ENCODE assay signal across 8 cellular contexts in the genomic region with DNA sequence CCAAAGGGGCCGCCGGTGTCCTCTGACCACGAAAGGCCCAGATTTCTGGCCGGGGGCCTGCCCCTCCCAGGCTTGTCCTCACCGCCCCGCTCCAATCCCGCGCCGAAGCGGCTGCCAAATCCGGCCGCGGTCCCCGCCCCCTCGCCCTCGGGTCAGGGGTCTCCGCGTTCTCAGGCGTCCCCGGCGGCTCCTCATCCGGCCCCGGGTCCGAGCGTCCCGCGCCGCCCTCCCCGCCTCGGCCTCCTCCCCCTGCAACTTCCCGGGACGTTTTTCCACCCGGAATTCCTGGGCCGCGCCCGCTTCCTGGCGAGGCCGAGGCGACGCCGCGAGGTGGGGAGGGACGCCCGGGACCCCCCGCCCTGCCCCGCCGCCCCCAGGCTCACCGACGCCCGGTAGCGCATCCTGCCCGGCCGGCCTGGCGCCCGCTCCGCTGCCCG. TPM values are rescaled to one million over a fixed set of nuclear protein-coding genes. Genes with fewer than 3 reads are reported as not detected.
DNase-seq lines count a peak whose midpoint lies in the region; ATAC-seq, FAIRE-seq and TF ChIP-seq lines count a peak whose summit lies in the region.

No MANE protein-coding gene starts in this region.

- POLR2A ChIA-PET in K562 (lab: Yijun Ruan, JAX), result interaction anchor here (0.9 kb wide), 1 partner anchor 11 kb away, joined by 4 read pairs; no protein-coding TSS in a partner anchor

- H3K9me1 ChIP-seq in K562 (ENCODE audit: control insufficient read depth, insufficient read depth, low read length), result no peaks in the 10 kb centered on the region

- H3K4me1 ChIP-seq in BE2C (no peaks in the 10 kb centered on the region; the same call in 1 of the 2 replicates), K562 (replicated peaks in 1 of 2; ENCODE audit: control insufficient read depth in 2 of 2, insufficient read depth in 2 of 2, low read length in 2 of 2) (peaks cover 13 to 64% of the 10 kb centered on the region in 2 experiments; a peak in 4 of 5 replicates), thoracic aorta (ENCODE audit: control insufficient read depth in 1 of 2, low read depth in 2 of 2) (peaks cover 24 to 72% of the 10 kb centered on the region in 2 donors)

- TF ChIP-seq RAD21 in K562 (CRISPR knock-in tag; conservative IDR thresholded peaks at IDR 0.05 in 1 of 2, IDR thresholded peaks at IDR 0.05 in 1 of 2), result no peak

- H3K9me3 ChIP-seq in BE2C (no peaks in the 10 kb centered on the region), K562 (replicated peaks; ENCODE audit: control insufficient read depth, insufficient read depth, low read depth, low read length) (no peaks in the 10 kb centered on the region), thoracic aorta (no peaks in the 10 kb centered on the region)

- H3K27ac ChIP-seq in K562 (ENCODE audit: extremely low read depth, low read depth, low read length), result peak overlapping the region; percentile 69; the same call in 1 of the 3 replicates
- peak overlapping the region; percentile 92 to 95 for H3K27ac ChIP-seq in thoracic aorta

- H3K27me3 ChIP-seq in BE2C, result no peaks in the 10 kb centered on the region
- no peaks in the 10 kb centered on the region for H3K27me3 ChIP-seq in K562 (ENCODE audit: control insufficient read depth in 2 of 2, insufficient read depth in 2 of 2, low read length in 2 of 2)
- H3K27me3 ChIP-seq in thoracic aorta (replicated peaks; ENCODE audit: insufficient read depth), result no peaks in the 10 kb centered on the region

- no peaks in the 10 kb centered on the region for H4K20me1 ChIP-seq in K562 (replicated peaks; ENCODE audit: control insufficient read depth, insufficient read depth, low read length)

- TF ChIP-seq POLR2A in K562 (conservative IDR thresholded peaks at IDR 0.05), result no peak

- H3K79me2 ChIP-seq in K562 (ENCODE audit: control insufficient read depth, insufficient read depth, low read length), result peaks cover 16% of the 10 kb centered on the region

- intact Hi-C loops in K562 (cut with micrococcal nuclease), result no loop called here

- BruUV-seq in K562 (replicated peaks; lab: Mats Ljungman, UMichigan), result no TSS peak

- DNase-seq in BE2C (no peak), NCI-H69 (lab: John Stamatoyannopoulos, UW) (peak; percentile 33), K562 (ENCODE audit: extremely low read depth in 1 of 4, low spot score in 3 of 4) (peak; percentile 34 to 49 (median 36)), left kidney (ENCODE audit: low read depth, low spot score) (peak; percentile 69), thoracic aorta (ENCODE audit: low spot score) (no peak), D341Med (ENCODE audit: low spot score) (no peak)

- no peaks in the 10 kb centered on the region for H3K36me3 ChIP-seq in BE2C
- H3K36me3 ChIP-seq in K562 (ENCODE audit: control insufficient read depth, insufficient read depth, low read length), result peaks cover 18% of the 10 kb centered on the region; the same call in 1 of the 3 replicates
- peaks cover 21% of the 10 kb centered on the region for H3K36me3 ChIP-seq in thoracic aorta

- H3K4me2 ChIP-seq in K562 (ENCODE audit: insufficient read depth, low read length), result peak overlapping the region; percentile 72

- peak overlapping the region; percentile 20 to 81; a peak in 3 of 4 replicates for H3K9ac ChIP-seq in K562 (ENCODE audit: insufficient read depth in 1 of 2, low read depth in 2 of 2, low read length in 2 of 2)

- FAIRE-seq in K562 (lab: Jason Lieb, UNC), result no peak

- TF ChIP-seq CTCF in BE2C (IDR thresholded peaks at IDR 0.05; ENCODE audit: low read depth, low read length) (no peak), K562 (IDR thresholded peaks at IDR 0.05 in 2 of 3, conservative IDR thresholded peaks at IDR 0.05 in 1 of 3; ENCODE audit: insufficient read depth in 2 of 3, low read depth in 1 of 3, low read length in 3 of 3) (no peak), thoracic aorta (IDR thresholded peaks at IDR 0.05) (no peak)

- CTCF ChIA-PET in K562 (lab: Yijun Ruan, JAX; ENCODE audit: low intra/inter-chr PET ratio), result no interaction called here

- H3K4me3 ChIP-seq in BE2C (ENCODE audit: low read depth, low read length), result peak overlapping the region; percentile 42
- peak overlapping the region; percentile 52 for H3K4me3 ChIP-seq in K562
- peak overlapping the region; percentile 90 for H3K4me3 ChIP-seq in thoracic aorta

- peak; percentile 10 for ATAC-seq in GM21381 (IDR thresholded peaks at IDR 0.05; ENCODE audit: unreplicated experiment)
- peak; percentile 6 for ATAC-seq in K562
- ATAC-seq in thoracic aorta (ENCODE audit: insufficient number of reproducible peaks, low FRiP score, low read depth), result no peak
- ATAC-seq in GM18861 (IDR thresholded peaks at IDR 0.05; ENCODE audit: unreplicated experiment), result no peak

- 0% methylated on average over 9 of the region's 57 CpGs for WGBS in K562 (ENCODE audit: insufficient coverage, low coverage, missing lambda C conversion rate)

- no peak for TF ChIP-seq EP300 in K562 (IDR thresholded peaks at IDR 0.05; ENCODE audit: low read length)

- H2AFZ ChIP-seq in K562 (ENCODE audit: low read depth, low read length), result no peak overlapping the region

- in situ Hi-C loops in K562 (cut with MboI), result no loop called here

RNA-seq across cellular contexts. Expression of gene MYO1C, which starts 7.2 kb away (rescaled TPM):
- polyA plus RNA-seq in BE2C (2012; ENCODE audit: insufficient read depth, insufficient read length, low read depth), result 12.9 TPM
- total RNA-seq in K562 (2011; cell fraction: chromatin; rRNA removed; ENCODE audit: low replicate concordance), result 62.3 and 168 TPM in 2 replicates
- total RNA-seq in K562 (2011; cell fraction: nucleolus; rRNA removed), result 61.3 and 72.2 TPM in 2 replicates
- total RNA-seq in K562 (2011; cell fraction: nucleoplasm; rRNA removed), result 63.9 and 80.0 TPM in 2 replicates
- total RNA-seq in K562 (2014; rRNA removed) (11.6 and 16.2 TPM in 2 replicates), K562 (2014; rRNA removed; fragmentation: Illumina TruSeq; extraction: Trizol) (5.1 and 9.1 TPM in 2 replicates), K562 (2015; rRNA removed; fragmentation: Illumina TruSeq; extraction: Trizol) (9.3 and 11.6 TPM in 2 replicates), K562 (2021) (31.4 and 32.5 TPM in 2 replicates), thoracic aorta (100 to 1,000 TPM; 160 to 226 TPM)
- polyA plus RNA-seq in K562 (2011; rRNA removed) (14.8 and 19.1 TPM in 2 replicates), K562 (2014; fragmentation: Illumina TruSeq; extraction: Trizol) (16.4 and 20.3 TPM in 2 replicates), K562 (2014; fragmentation: Nextera tagmentation; extraction: Ambion mirVana) (under 1 TPM; 0.46 to 0.78 TPM), K562 (2014; rRNA removed) (12.7 and 16.6 TPM in 2 replicates)
- 10.3 and 16.8 TPM in 2 replicates for polyA plus RNA-seq in K562 (2011; cell fraction: cytosol; rRNA removed)
- 42.0 and 49.2 TPM in 2 replicates for polyA plus RNA-seq in K562 (2011; cell fraction: nucleus; rRNA removed)
- polyA plus RNA-seq in K562 (2012), result 20.0 and 32.7 TPM in 2 replicates
- polyA minus RNA-seq in K562 (2011; rRNA and poly(A)+ RNA removed), result 29.7 and 38.7 TPM in 2 replicates
- polyA minus RNA-seq in K562 (2011; cell fraction: cytosol; rRNA and poly(A)+ RNA removed), result 24.1 and 28.1 TPM in 2 replicates
- 19.0 and 27.8 TPM in 2 replicates for polyA minus RNA-seq in K562 (2011; cell fraction: nucleus; rRNA and poly(A)+ RNA removed)

RNA-seq across cellular contexts. Expression of gene CRK, which starts 29.3 kb away (rescaled TPM):
- 29.0 TPM for polyA plus RNA-seq in BE2C (2012; ENCODE audit: insufficient read depth, insufficient read length, low read depth)
- total RNA-seq in K562 (2011; cell fraction: chromatin; rRNA removed; ENCODE audit: low replicate concordance), result 33.0 TPM in 2 replicates
- total RNA-seq in K562 (2011; cell fraction: nucleolus; rRNA removed), result 17.5 and 19.2 TPM in 2 replicates
- total RNA-seq in K562 (2011; cell fraction: nucleoplasm; rRNA removed), result 28.4 and 41.1 TPM in 2 replicates
- total RNA-seq in K562 (2014; rRNA removed) (23.2 and 24.7 TPM in 2 replicates), K562 (2014; rRNA removed; fragmentation: Illumina TruSeq; extraction: Trizol) (30.0 and 31.2 TPM in 2 replicates), K562 (2015; rRNA removed; fragmentation: Illumina TruSeq; extraction: Trizol) (29.2 and 30.2 TPM in 2 replicates), K562 (2021) (22.1 and 23.9 TPM in 2 replicates), thoracic aorta (10 to 100 TPM; 48.3 to 76.0 TPM)
- polyA plus RNA-seq in K562 (2011; rRNA removed) (32.0 and 40.2 TPM in 2 replicates), K562 (2014; fragmentation: Illumina TruSeq; extraction: Trizol) (26.5 and 27.3 TPM in 2 replicates), K562 (2014; fragmentation: Nextera tagmentation; extraction: Ambion mirVana) (10 to 100 TPM; 13.1 to 17.7 TPM), K562 (2014; rRNA removed) (24.3 and 26.1 TPM in 2 replicates)
- 18.8 and 29.0 TPM in 2 replicates for polyA plus RNA-seq in K562 (2011; cell fraction: cytosol; rRNA removed)
- 5.0 and 5.4 TPM in 2 replicates for polyA plus RNA-seq in K562 (2011; cell fraction: nucleus; rRNA removed)
- polyA plus RNA-seq in K562 (2012), result 14.3 and 18.9 TPM in 2 replicates
- polyA minus RNA-seq in K562 (2011; rRNA and poly(A)+ RNA removed), result 46.6 and 50.1 TPM in 2 replicates
- 17.0 and 17.5 TPM in 2 replicates for polyA minus RNA-seq in K562 (2011; cell fraction: cytosol; rRNA and poly(A)+ RNA removed)
- 4.3 and 5.8 TPM in 2 replicates for polyA minus RNA-seq in K562 (2011; cell fraction: nucleus; rRNA and poly(A)+ RNA removed)

RNA-seq across cellular contexts. Expression of gene INPP5K, which starts 31.1 kb away (rescaled TPM):
- polyA plus RNA-seq in BE2C (2012; ENCODE audit: insufficient read depth, insufficient read length, low read depth), result 89.6 TPM
- total RNA-seq in K562 (2011; cell fraction: chromatin; rRNA removed; ENCODE audit: low replicate concordance), result 20.1 and 48.1 TPM in 2 replicates
- 28.3 and 32.5 TPM in 2 replicates for total RNA-seq in K562 (2011; cell fraction: nucleolus; rRNA removed)
- total RNA-seq in K562 (2011; cell fraction: nucleoplasm; rRNA removed), result 18.3 and 29.5 TPM in 2 replicates
- total RNA-seq in K562 (2014; rRNA removed) (15.1 and 23.3 TPM in 2 replicates), K562 (2014; rRNA removed; fragmentation: Illumina TruSeq; extraction: Trizol) (6.0 and 7.2 TPM in 2 replicates), K562 (2015; rRNA removed; fragmentation: Illumina TruSeq; extraction: Trizol) (5.5 and 7.4 TPM in 2 replicates), K562 (2021) (11.8 and 13.7 TPM in 2 replicates), thoracic aorta (10 to 100 TPM; 78.7 to 95.3 TPM)
- polyA plus RNA-seq in K562 (2011; rRNA removed) (12.1 and 12.4 TPM in 2 replicates), K562 (2014; fragmentation: Illumina TruSeq; extraction: Trizol) (10.1 and 10.2 TPM in 2 replicates), K562 (2014; fragmentation: Nextera tagmentation; extraction: Ambion mirVana) (1 to 10 TPM in 1 of 2 experiments, under 1 TPM in 1; 0.63 to 1.0 TPM), K562 (2014; rRNA removed) (12.2 and 12.9 TPM in 2 replicates)
- polyA plus RNA-seq in K562 (2011; cell fraction: cytosol; rRNA removed), result 13.8 and 18.3 TPM in 2 replicates
- polyA plus RNA-seq in K562 (2011; cell fraction: nucleus; rRNA removed), result 17.2 and 21.3 TPM in 2 replicates
- polyA plus RNA-seq in K562 (2012), result 14.0 and 20.7 TPM in 2 replicates
- polyA minus RNA-seq in K562 (2011; rRNA and poly(A)+ RNA removed), result 10.6 and 16.2 TPM in 2 replicates
- polyA minus RNA-seq in K562 (2011; cell fraction: cytosol; rRNA and poly(A)+ RNA removed), result 10.8 and 16.8 TPM in 2 replicates
- 11.6 and 12.9 TPM in 2 replicates for polyA minus RNA-seq in K562 (2011; cell fraction: nucleus; rRNA and poly(A)+ RNA removed)

Comparison
In these comparisons a context has a peak if more than half of its experiments do, and no peak if none do; other contexts are left out.
1. DNase-seq: peak in NCI-H69 (single experiment), K562 (4 of 4) and left kidney (single experiment); none in BE2C (single experiment), thoracic aorta (single experiment) and D341Med (single experiment).
2. ATAC-seq: peak in GM21381 (single experiment) and K562 (single experiment); none in thoracic aorta (single experiment) and GM18861 (single experiment).
3. Peak in every context shown above with its lines, with median percentiles within 50 percentile points of each other: H3K4me3 ChIP-seq.